In the genomic region with DNA sequence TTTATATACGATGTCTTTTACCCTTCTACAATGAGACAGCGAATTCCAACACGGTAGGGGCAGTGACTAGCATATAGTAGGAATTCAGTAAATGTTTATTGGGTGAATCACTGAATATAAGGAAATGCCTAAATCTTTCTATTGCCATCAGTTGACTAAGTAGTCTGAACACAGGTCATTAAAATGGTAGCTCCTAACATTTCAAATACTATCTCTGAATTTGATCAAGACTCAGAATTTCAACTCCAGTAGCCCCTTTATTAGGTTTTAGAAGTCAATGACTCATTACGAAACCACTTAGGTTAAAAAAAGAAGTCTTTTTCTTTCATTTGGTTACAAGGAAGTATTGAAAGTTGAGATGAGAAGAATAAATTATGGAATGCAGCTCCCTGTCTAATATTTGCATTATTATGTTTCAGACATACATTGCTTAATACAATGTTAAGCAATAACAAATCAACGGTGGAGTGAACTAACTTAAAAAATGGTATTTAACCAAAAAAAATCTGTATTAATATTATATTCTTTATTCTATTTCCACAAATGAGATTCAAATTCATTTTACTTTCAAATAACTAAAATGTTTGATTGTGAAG, we compare ENCODE assay signal across 16 cellular contexts.
DNase-seq lines count a peak whose midpoint lies in the region; ATAC-seq and TF ChIP-seq lines count a peak whose summit lies in the region.
"Had no signal": no experiment of that assay in that cellular context is flagged by ENCODE, and none has a peak within 500 bp of the region (broad histone marks: within the 10 kb centered on the region; RNA-seq: fewer than 3 reads in every experiment).

No MANE protein-coding gene starts in this region.

- no peak overlapping the region for H3K9ac ChIP-seq in Karpas-422 (ENCODE audit: low read length)

- ATAC-seq in GM18520 (IDR thresholded peaks at IDR 0.05; ENCODE audit: unreplicated experiment) = no peak
- ATAC-seq: activated CD4-positive, alpha-beta T cell treated with anti-CD3 and anti-CD28 coated beads for 36 hours had no signal

- H3K79me2 ChIP-seq in Karpas-422 (ENCODE audit: low read length) = no peaks in the 10 kb centered on the region

- no peaks in the 10 kb centered on the region for H3K9me2 ChIP-seq in Karpas-422 (replicated peaks; ENCODE audit: insufficient read depth, low read length)

- DNase-seq in Caki2 (ENCODE audit: low read depth) = peak; percentile 42
- DNase-seq in NCI-H226 = peak; percentile 83
- peak; percentile 89 for DNase-seq in choroid plexus epithelial cell (ENCODE audit: low read depth)
- no peak for DNase-seq in G401 (ENCODE audit: low spot score)
- DNase-seq in Karpas-422 = no peak
- no peak for DNase-seq in amygdala (lab: John Stamatoyannopoulos, UW)
- DNase-seq: activated CD4-positive, alpha-beta T cell treated with anti-CD3 and anti-CD28 coated beads for 36 hours; activated gamma-delta T cell; CD8-positive, alpha-beta memory T cell; hypothalamus; NCI-H524 had no signal

- no peak overlapping the region for H2AFZ ChIP-seq in Karpas-422 (ENCODE audit: low read length)

- in situ Hi-C loops in Caki2 (cut with HindIII; ENCODE audit: low pct_unique_long_range_greater_than_20kb, low sequenced_read_pairs) = no loop called here
- in situ Hi-C loops in G401 (cut with HindIII; ENCODE audit: low sequenced_read_pairs) = no loop called here

- no peaks in the 10 kb centered on the region for H3K9me3 ChIP-seq in mesodermal cell (ENCODE audit: control insufficient read depth, low read length)
- H3K9me3 ChIP-seq in Karpas-422 (ENCODE audit: low read length) = no peaks in the 10 kb centered on the region
- H3K9me3 ChIP-seq: right atrium auricular region, tibial nerve had no signal

- H4K20me1 ChIP-seq in Karpas-422 (ENCODE audit: insufficient read depth, low read depth, low read length) = no peaks in the 10 kb centered on the region

- H3K36me3 ChIP-seq in mesodermal cell (ENCODE audit: control insufficient read depth, insufficient read depth, low read length) = no peaks in the 10 kb centered on the region
- no peaks in the 10 kb centered on the region for H3K36me3 ChIP-seq in Karpas-422 (ENCODE audit: insufficient read depth, low read length)
- H3K36me3 ChIP-seq: right atrium auricular region, tibial nerve had no signal

- TF ChIP-seq CTCF in choroid plexus epithelial cell (conservative IDR thresholded peaks at IDR 0.05; ENCODE audit: low read depth, low read length) = no peak

- H3K27ac ChIP-seq in mesodermal cell (ENCODE audit: low read depth, low read length, severe bottlenecking) (peak overlapping the region; percentile 62), Karpas-422 (ENCODE audit: low read length) (no peak overlapping the region)
- H3K27ac ChIP-seq: coronary artery, right atrium auricular region, tibial nerve had no signal

- no peak overlapping the region for H3K4me2 ChIP-seq in Karpas-422 (ENCODE audit: low read depth, low read length, poor library complexity, severe bottlenecking)

- H3K27me3 ChIP-seq in Karpas-422 (ENCODE audit: low read length) = no peaks in the 10 kb centered on the region
- H3K27me3 ChIP-seq: right atrium auricular region, tibial nerve had no signal

- WGBS in mesodermal cell (ENCODE audit: insufficient coverage in 2 of 2), 2 experiments = no CpG with 5 or more reads among the region's 5 CpGs

- H3K4me1 ChIP-seq in mesodermal cell (ENCODE audit: control insufficient read depth, insufficient read depth, low read length, poor library complexity, severe bottlenecking) = peaks cover 5% of the 10 kb centered on the region
- H3K4me1 ChIP-seq in Karpas-422 (ENCODE audit: low read length) = no peaks in the 10 kb centered on the region
- H3K4me1 ChIP-seq: right atrium auricular region, tibial nerve had no signal

- H3K4me3 ChIP-seq in choroid plexus epithelial cell (ENCODE audit: low read depth, low read length) (no peak overlapping the region), mesodermal cell (ENCODE audit: extremely low read depth, insufficient read depth, low read length, poor library complexity, severe bottlenecking) (no peak overlapping the region), Karpas-422 (ENCODE audit: low read length) (no peak overlapping the region)
- H3K4me3 ChIP-seq: coronary artery, right atrium auricular region, tibial nerve had no signal

Comparison
In these comparisons a context has a peak if more than half of its experiments do, and no peak if none do; other contexts are left out.
1. DNase-seq: peak in Caki2 (single experiment), NCI-H226 (single experiment) and choroid plexus epithelial cell (single experiment); none in G401 (single experiment), Karpas-422 (single experiment) and amygdala (0 of 56).